ENCODE assay signal across 16 cellular contexts in the genomic region with DNA sequence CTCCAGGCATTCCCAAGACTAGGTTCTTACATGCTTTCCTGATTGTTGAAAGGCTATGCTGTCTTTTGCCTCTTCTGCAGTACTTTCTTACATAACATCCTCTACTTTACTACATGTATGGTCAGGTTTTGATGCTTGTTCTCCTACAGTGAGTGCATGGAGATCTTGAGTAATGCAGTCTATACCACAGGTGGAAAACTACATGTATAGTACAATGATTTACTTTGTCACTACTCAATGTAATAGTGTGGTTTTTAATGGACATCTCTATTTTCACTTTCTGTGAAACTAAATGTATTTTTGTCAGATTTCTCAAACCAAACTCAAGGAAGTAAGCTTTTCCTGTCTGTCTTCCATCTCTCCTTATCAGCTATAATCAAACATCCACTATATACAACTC.
DNase-seq lines count a peak whose midpoint lies in the region; ATAC-seq and TF ChIP-seq lines count a peak whose summit lies in the region.
"Had no signal": no experiment of that assay in that cellular context is flagged by ENCODE, and none has a peak within 500 bp of the region (broad histone marks: within the 10 kb centered on the region; RNA-seq: fewer than 3 reads in every experiment).

No MANE protein-coding gene starts in this region.

- ATAC-seq in GM18861 (IDR thresholded peaks at IDR 0.05; ENCODE audit: unreplicated experiment): peak; percentile 71
- ATAC-seq in GM19463 (IDR thresholded peaks at IDR 0.05; ENCODE audit: unreplicated experiment): peak; percentile 74
- peak; percentile 71 for ATAC-seq in HG02973 (IDR thresholded peaks at IDR 0.05; ENCODE audit: unreplicated experiment)
- peak; percentile 56 for ATAC-seq in HG03342 (IDR thresholded peaks at IDR 0.05; ENCODE audit: unreplicated experiment)
- no peak for ATAC-seq in omental fat pad (ENCODE audit: low FRiP score)
- ATAC-seq in HG03442 (IDR thresholded peaks at IDR 0.05; ENCODE audit: unreplicated experiment): no peak
- ATAC-seq: Right ventricle myocardium inferior had no signal

- TF ChIP-seq CTCF in omental fat pad (IDR thresholded peaks at IDR 0.05): no peak

- no peak for DNase-seq in activated T-cell treated with anti-CD3 and anti-CD28 coated beads, Interleukin-2, amount 50 U/mL, for 48 hours
- DNase-seq in omental fat pad (ENCODE audit: low spot score): no peak
- no peak for DNase-seq in activated CD4-positive, CD25-positive, alpha-beta regulatory T cell (lab: John Stamatoyannopoulos, UW)
- DNase-seq: EL, GF-D8, Karpas-422, NCI-H187, NCI-H446 treated with DMSO at 0.1 percent for 48 hours, NCI-H526 treated with DMSO at 0.1 percent for 48 hours, T-helper 1 cell had no signal

Comparison
In these comparisons a context has a peak if more than half of its experiments do, and no peak if none do; other contexts are left out.
1. ATAC-seq: peak in GM18861 (single experiment), GM19463 (single experiment), HG02973 (single experiment) and HG03342 (single experiment); none in omental fat pad (single experiment) and HG03442 (single experiment).